In the genomic region with DNA sequence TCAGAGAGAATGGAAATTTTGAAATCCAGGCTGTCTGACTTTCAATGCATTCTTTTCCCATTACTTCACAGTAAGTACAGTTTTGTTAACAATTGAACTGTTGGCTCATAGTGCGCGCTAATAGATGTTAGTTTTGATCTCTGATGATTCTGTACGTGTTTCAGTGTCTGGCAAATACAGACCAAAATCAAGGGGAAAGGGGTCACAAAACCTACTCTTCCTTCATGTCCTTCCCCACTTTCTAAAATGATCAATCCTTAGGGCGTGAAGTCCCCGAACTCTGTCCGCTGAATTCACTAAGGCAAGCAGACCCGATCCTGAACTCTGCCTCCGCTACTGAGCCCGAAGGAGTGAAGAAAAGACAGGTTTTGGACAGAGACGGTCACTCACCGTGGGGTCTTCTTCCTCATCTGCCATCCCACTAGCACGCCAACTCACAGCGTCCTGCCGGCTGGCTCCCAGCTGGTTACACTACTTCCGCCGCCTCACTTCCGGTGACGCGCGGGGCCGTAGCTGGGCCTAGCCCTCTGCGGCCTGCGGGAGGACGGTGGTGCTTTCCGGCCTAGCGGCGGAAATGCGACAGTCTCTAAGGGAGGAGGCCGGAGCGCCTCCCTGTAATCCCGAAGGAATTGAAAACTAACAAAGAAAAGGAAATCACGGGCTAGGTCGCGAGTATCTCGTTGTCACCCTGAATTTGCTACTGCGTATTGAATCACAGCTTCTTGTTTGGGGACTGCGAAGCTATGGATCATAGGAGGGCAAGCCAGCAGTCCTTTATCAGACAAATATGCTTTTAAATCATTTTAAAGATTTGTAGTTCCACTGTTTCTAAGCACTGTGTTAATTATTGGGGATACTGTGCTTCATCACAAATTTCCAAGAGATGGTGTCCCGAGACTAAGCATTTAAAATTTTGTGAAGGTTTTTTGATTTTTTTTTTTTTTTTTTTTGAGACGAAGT, we compare ENCODE assay signal across 8 cellular contexts. TPM values are rescaled to one million over a fixed set of nuclear protein-coding genes. Genes with fewer than 3 reads are reported as not detected.
A peak's percentile ranks its signal among the peaks of the same experiment; 100 is the strongest.
DNase-seq lines count a peak whose midpoint lies in the region; ATAC-seq and TF ChIP-seq lines count a peak whose summit lies in the region.

A gene with protein sequence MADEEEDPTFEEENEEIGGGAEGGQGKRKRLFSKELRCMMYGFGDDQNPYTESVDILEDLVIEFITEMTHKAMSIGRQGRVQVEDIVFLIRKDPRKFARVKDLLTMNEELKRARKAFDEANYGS (minus strand): TSS at position 473 of the 960 bp plus-strand sequence. CDS start 56 bp downstream, at position 417.

- peaks cover 5% of the 10 kb centered on the region for H3K36me3 ChIP-seq in BE2C

- H3K9me3 ChIP-seq in BE2C = no peaks in the 10 kb centered on the region

- peak; percentile 94 for TF ChIP-seq POLR2A in GM19193 (IDR thresholded peaks at IDR 0.05; ENCODE audit: extremely low read depth, insufficient read depth, insufficient read length)

- no peaks in the 10 kb centered on the region for H3K4me1 ChIP-seq in BE2C

- H3K4me3 ChIP-seq in BE2C (ENCODE audit: low read depth, low read length) = peak within 1 kb of the TSS; percentile 89

- peak; percentile 99 for ATAC-seq in HG03439 (IDR thresholded peaks at IDR 0.05; ENCODE audit: unreplicated experiment)

- H3K27me3 ChIP-seq in BE2C = no peaks in the 10 kb centered on the region

- peak; percentile 98 for DNase-seq in BE2C
- peak; percentile 92 for DNase-seq in NCI-H510A treated with DMSO at 0.1 percent for 48 hours (lab: John Stamatoyannopoulos, UW)
- peak; percentile 76 to 82 for DNase-seq in activated CD4-positive, alpha-beta T cell treated with anti-CD3 and anti-CD28 coated beads for 4 hours
- peak; percentile 96 for DNase-seq in kidney tubule cell (ENCODE audit: low spot score)
- peak; percentile 57 to 83 (median 70) for DNase-seq in stimulated activated CD4-positive, alpha-beta T cell treated with anti-CD3 and anti-CD28 coated beads, Interleukin-1b, Interleukin-23, amount 100 ng/mL, for 24 hours (ENCODE audit: low read depth in 4 of 4, low spot score in 1 of 4)

- H3K27ac ChIP-seq in cingulate gyrus (ENCODE audit: low read depth, low read length) = peak within 1 kb of the TSS; percentile 96

- peak; percentile 13; the same call in 1 of the 2 replicates for TF ChIP-seq CTCF in BE2C (IDR thresholded peaks at IDR 0.05; ENCODE audit: low read depth, low read length)

RNA-seq across cellular contexts. Expression of the gene that starts here (rescaled TPM):
- 49.7 TPM for polyA plus RNA-seq in BE2C (2012; ENCODE audit: insufficient read depth, insufficient read length, low read depth)

Comparison
In these comparisons a context has a peak if more than half of its experiments do, and no peak if none do; other contexts are left out.
1. Peak in every context shown above with its lines: DNase-seq, ATAC-seq, H3K4me3 ChIP-seq and H3K27ac ChIP-seq.